Comparison of ENCODE assay signal across 1 cellular context in the genomic region with DNA sequence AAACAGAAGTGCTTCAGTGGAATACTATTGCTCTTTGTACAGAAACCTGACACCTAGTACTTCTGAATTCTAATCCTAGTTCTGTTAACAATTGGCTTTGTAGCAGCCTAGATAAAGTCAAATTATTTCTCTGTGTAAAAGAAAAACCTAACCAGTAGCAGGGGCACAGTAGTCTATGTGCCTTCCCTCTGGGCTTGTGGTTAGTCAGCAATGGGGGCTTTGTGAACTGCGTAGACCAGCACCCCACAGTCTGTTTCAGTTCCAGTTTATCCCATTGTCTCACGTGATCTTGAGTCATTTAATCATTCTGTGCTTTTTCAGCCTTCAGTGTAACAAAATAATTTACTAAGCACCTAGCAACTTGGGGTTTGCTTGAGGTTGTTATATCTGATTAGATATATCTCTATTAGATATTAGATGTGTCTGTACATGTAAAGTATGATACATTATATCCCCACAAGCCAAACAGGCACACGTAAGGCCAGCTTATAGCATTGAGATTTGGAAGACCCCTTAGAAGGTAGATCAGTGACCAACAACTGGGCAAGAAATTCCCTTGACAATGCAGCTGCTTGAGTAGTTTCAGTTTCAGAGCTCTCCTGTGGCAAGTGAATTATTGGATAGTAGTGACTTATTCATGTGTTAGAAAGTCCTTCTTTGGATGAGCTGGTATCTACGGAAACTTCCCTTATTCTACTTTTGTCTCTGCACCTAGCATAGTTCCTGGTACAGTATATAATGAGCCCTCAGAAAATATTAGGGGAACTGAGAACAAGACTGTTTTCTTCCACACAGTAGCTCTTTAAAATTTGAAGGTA.
TF ChIP-seq lines count a peak whose summit lies in the region.

No MANE protein-coding gene starts in this region.

TF ChIP-seq in HepG2, 621 proteins besides CTCF, POLR2A, EP300 and RAD21:
- TF ChIP-seq, protein P1, sequence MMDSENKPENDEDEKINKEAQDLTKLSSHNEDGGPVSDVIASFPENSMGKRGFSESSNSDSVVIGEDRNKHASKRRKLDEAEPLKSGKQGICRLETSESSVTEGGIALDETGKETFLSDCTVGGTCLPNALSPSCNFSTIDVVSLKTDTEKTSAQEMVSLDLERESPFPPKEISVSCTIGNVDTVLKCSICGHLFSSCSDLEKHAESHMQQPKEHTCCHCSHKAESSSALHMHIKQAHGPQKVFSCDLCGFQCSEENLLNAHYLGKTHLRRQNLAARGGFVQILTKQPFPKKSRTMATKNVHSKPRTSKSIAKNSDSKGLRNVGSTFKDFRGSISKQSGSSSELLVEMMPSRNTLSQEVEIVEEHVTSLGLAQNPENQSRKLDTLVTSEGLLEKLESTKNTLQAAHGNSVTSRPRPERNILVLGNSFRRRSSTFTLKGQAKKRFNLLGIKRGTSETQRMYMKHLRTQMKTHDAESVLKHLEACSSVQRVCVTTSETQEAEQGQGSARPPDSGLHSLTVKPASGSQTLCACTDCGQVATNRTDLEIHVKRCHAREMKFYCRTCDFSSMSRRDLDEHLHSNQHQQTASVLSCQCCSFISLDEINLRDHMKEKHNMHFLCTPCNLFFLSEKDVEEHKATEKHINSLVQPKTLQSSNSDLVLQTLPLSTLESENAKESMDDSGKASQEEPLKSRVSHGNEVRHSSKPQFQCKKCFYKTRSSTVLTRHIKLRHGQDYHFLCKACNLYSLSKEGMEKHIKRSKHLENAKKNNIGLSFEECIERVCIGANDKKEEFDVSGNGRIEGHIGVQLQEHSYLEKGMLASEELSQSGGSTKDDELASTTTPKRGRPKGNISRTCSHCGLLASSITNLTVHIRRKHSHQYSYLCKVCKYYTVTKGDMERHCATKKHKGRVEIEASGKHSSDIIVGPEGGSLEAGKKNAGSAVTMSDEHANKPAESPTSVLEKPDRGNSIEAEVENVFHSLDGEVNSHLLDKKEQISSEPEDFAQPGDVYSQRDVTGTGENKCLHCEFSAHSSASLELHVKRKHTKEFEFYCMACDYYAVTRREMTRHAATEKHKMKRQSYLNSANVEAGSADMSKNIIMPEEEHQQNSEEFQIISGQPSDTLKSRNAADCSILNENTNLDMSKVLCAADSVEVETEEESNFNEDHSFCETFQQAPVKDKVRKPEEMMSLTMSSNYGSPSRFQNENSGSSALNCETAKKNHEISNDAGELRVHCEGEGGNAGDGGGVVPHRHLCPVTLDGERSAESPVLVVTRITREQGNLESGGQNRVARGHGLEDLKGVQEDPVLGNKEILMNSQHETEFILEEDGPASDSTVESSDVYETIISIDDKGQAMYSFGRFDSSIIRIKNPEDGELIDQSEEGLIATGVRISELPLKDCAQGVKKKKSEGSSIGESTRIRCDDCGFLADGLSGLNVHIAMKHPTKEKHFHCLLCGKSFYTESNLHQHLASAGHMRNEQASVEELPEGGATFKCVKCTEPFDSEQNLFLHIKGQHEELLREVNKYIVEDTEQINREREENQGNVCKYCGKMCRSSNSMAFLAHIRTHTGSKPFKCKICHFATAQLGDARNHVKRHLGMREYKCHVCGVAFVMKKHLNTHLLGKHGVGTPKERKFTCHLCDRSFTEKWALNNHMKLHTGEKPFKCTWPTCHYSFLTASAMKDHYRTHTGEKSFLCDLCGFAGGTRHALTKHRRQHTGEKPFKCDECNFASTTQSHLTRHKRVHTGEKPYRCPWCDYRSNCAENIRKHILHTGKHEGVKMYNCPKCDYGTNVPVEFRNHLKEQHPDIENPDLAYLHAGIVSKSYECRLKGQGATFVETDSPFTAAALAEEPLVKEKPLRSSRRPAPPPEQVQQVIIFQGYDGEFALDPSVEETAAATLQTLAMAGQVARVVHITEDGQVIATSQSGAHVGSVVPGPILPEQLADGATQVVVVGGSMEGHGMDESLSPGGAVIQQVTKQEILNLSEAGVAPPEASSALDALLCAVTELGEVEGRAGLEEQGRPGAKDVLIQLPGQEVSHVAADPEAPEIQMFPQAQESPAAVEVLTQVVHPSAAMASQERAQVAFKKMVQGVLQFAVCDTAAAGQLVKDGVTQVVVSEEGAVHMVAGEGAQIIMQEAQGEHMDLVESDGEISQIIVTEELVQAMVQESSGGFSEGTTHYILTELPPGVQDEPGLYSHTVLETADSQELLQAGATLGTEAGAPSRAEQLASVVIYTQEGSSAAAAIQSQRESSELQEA (CRISPR knock-in tag; IDR thresholded peaks at IDR 0.05; ENCODE audit: not compliant biosample characterization) = no peak
- peak; percentile 62; the same call in 1 of the 2 replicates for TF ChIP-seq SIX1 (CRISPR knock-in tag; IDR thresholded peaks at IDR 0.05; ENCODE audit: borderline replicate concordance)
- no peak for TF ChIP-seq ZNF792 (CRISPR knock-in tag; IDR thresholded peaks at IDR 0.05)
- TF ChIP-seq HHEX (CRISPR knock-in tag; IDR thresholded peaks at IDR 0.05) = no peak
